Comparison of ENCODE assay signal across 11 cellular contexts in genomic region chr3:99843590-99844260, GRCh38. TPM values are rescaled to one million over a fixed set of nuclear protein-coding genes. Genes with fewer than 3 reads are reported as not detected.
A peak's percentile ranks its signal among the peaks of the same experiment; 100 is the strongest.
DNase-seq lines count a peak whose midpoint lies in the region; ATAC-seq and TF ChIP-seq lines count a peak whose summit lies in the region.
"Had no signal": no experiment of that assay in that cellular context is flagged by ENCODE, and none has a peak within 500 bp of the region (broad histone marks: within the 10 kb centered on the region; RNA-seq: fewer than 3 reads in every experiment).

No MANE protein-coding gene starts in this region.

- ATAC-seq in GM21423 (IDR thresholded peaks at IDR 0.05; ENCODE audit: unreplicated experiment) = peak; percentile 8
- no peak; the same call in 2 of the 3 replicates for ATAC-seq in RWPE2 (ENCODE audit: low read depth)
- peak; percentile 51 to 58 for ATAC-seq in right cardiac atrium
- no peak for ATAC-seq in HG03139 (IDR thresholded peaks at IDR 0.05; ENCODE audit: unreplicated experiment)
- no peak for ATAC-seq in HG02763 (IDR thresholded peaks at IDR 0.05; ENCODE audit: unreplicated experiment)
- ATAC-seq: effector memory CD8-positive, alpha-beta T cell had no signal

- H3K4me1 ChIP-seq in RWPE2 (ENCODE audit: insufficient read depth, poor library complexity, severe bottlenecking) (peaks cover 13% of the 10 kb centered on the region), right cardiac atrium (ENCODE audit: control insufficient read depth, insufficient read depth, low read length) (peaks cover 6% of the 10 kb centered on the region), subcutaneous abdominal adipose tissue (ENCODE audit: control insufficient read depth in 5 of 5, insufficient read depth in 5 of 5, low read length in 5 of 5) (peaks cover 6 to 48% (median 36%) of the 10 kb centered on the region in 5 donors)

- no peaks in the 10 kb centered on the region for H3K9me3 ChIP-seq in RWPE2 (ENCODE audit: severe bottlenecking)
- H3K9me3 ChIP-seq in right cardiac atrium (ENCODE audit: control insufficient read depth, low read length) = no peaks in the 10 kb centered on the region
- peaks cover 0 to 3% (median 0%) of the 10 kb centered on the region in 5 donors for H3K9me3 ChIP-seq in subcutaneous abdominal adipose tissue (ENCODE audit: control insufficient read depth in 5 of 5, low read length in 5 of 5)

- H3K9ac ChIP-seq in subcutaneous abdominal adipose tissue (ENCODE audit: low read length in 5 of 5) = peak overlapping the region in 3 of 5 donors; percentile 45 to 72 (median 59)
- H3K9ac ChIP-seq: KMS-11 had no signal

- intact Hi-C loops in right cardiac atrium (cut with DNase I) = loop anchor here in 3 of 4 donors (1.0 to 10.0 kb wide), 3 partner anchors 211 to 411 kb away; no protein-coding TSS in a partner anchor

- DNase-seq in RWPE2 (ENCODE audit: low spot score) (no peak), right cardiac atrium (peak in 2 of 3 donors; percentile 45 to 55), DMS114 treated with DMSO at 0.1 percent for 48 hours (lab: John Stamatoyannopoulos, UW; ENCODE audit: unreplicated experiment) (no peak), mucosa of gallbladder (ENCODE audit: low spot score) (no peak)
- DNase-seq: effector memory CD8-positive, alpha-beta T cell; RPMI8226 had no signal

- 47% methylated on average over 10 of the region's 10 CpGs for WGBS in right cardiac atrium

- no peak overlapping the region for H3K27ac ChIP-seq in RWPE2 (ENCODE audit: poor library complexity, severe bottlenecking)
- H3K27ac ChIP-seq in right cardiac atrium (ENCODE audit: low read length) = peak overlapping the region; percentile 19
- peak overlapping the region; percentile 71 for H3K27ac ChIP-seq in subcutaneous abdominal adipose tissue (ENCODE audit: low read depth, low read length)
- H3K27ac ChIP-seq: KMS-11 had no signal

- no peak overlapping the region for H3K4me3 ChIP-seq in RWPE2 (ENCODE audit: severe bottlenecking)
- no peak overlapping the region for H3K4me3 ChIP-seq in right cardiac atrium (ENCODE audit: low read length)
- peak overlapping the region in 2 of 5 donors; percentile 24 to 49 for H3K4me3 ChIP-seq in subcutaneous abdominal adipose tissue (ENCODE audit: low read depth in 1 of 5, low read length in 5 of 5)

- H3K27me3 ChIP-seq in RWPE2 (ENCODE audit: insufficient read depth, poor library complexity, severe bottlenecking) (no peaks in the 10 kb centered on the region), right cardiac atrium (ENCODE audit: control insufficient read depth, insufficient read depth) (no peaks in the 10 kb centered on the region), subcutaneous abdominal adipose tissue (ENCODE audit: control insufficient read depth in 5 of 5, insufficient read depth in 4 of 5, low read length in 5 of 5) (no peaks in the 10 kb centered on the region)

- no peaks in the 10 kb centered on the region for H3K36me3 ChIP-seq in RWPE2 (ENCODE audit: low read depth)
- peaks cover 0 to 6% (median 0%) of the 10 kb centered on the region in 5 donors for H3K36me3 ChIP-seq in subcutaneous abdominal adipose tissue (ENCODE audit: control insufficient read depth in 5 of 5, insufficient read depth in 5 of 5, low read length in 5 of 5)

- peak; percentile 46 for TF ChIP-seq CTCF in RWPE2 (IDR thresholded peaks at IDR 0.05; ENCODE audit: poor library complexity, severe bottlenecking)

RNA-seq across cellular contexts. Expression of gene CMSS1, which starts 26.1 kb away (rescaled TPM):
- total RNA-seq in right cardiac atrium (10 to 100 TPM; 21.1 to 33.8 (median 27.7) TPM), mucosa of gallbladder (18.2 TPM)
- 18.9 TPM for polyA plus RNA-seq in right cardiac atrium

Comparison
In these comparisons a context has a peak if more than half of its experiments do, and no peak if none do; other contexts are left out.
1. ATAC-seq: peak in GM21423 (single experiment) and right cardiac atrium (2 of 2); none in RWPE2 (single experiment), HG03139 (single experiment) and HG02763 (single experiment).
2. DNase-seq: peak in right cardiac atrium (2 of 3); none in RWPE2 (single experiment), DMS114 treated with DMSO at 0.1 percent for 48 hours (single experiment) and mucosa of gallbladder (single experiment).